8 cellular contexts compared by ENCODE assay signal in the genomic region with DNA sequence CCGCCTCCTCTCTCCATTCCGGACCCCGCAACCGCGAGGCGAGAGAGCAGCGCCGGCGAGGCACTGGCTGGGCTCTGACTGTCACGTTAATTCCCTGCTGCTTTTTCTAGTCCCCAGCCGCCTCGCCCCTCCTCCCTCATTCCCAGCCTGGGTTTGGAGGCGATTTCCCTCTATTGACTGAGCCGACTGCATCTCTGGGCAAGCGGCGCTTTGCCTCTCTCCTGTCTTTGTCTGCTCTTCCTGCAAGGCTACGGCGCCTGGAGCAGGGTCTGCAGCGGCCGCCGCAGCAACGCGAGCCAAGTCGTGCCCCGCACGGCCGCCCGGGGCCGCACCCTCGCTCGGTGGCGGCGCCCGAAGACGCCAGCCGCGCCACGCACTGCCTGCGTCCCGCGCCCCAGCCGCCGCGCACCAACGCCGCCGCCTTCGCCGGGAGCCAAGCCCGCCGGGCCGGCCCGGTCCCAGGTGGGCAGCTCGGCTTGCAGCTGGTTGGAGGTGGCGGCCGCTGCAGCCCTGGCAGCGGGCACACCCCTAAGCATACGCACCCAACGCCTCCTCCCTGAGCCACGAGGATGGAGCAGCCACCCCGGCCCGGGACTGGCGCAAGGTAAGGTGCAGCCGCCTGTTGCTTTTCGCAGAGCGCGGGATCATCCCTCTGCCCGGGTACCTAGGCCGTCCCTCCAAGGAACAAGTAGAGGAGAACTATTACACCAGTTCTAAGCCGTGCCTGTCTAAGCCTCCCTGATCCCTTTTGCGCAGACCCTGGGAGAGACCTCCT. TPM values are rescaled to one million over a fixed set of nuclear protein-coding genes. Genes with fewer than 3 reads are reported as not detected.
DNase-seq lines count a peak whose midpoint lies in the region; ATAC-seq and TF ChIP-seq lines count a peak whose summit lies in the region.

Gene LRRC3B (plus strand): TSS at position 139 of the 775 bp plus-strand sequence. CDS start 86,901 bp downstream, outside the sequence.

- peak within 1 kb of the TSS; percentile 94 for H3K4me2 ChIP-seq in H9 (ENCODE audit: insufficient read depth, insufficient read length, low read length)
- H3K4me2 ChIP-seq in OCI-LY7 (ENCODE audit: low read length): no peak within 1 kb of the TSS

- H3K27me3 Mint-ChIP-seq in H9 (ENCODE audit: low read depth): peaks cover 88% of the 10 kb centered on the region

- no peaks in the 10 kb centered on the region; a peak in 1 of 7 replicates for H3K36me3 Mint-ChIP-seq in H9 (ENCODE audit: insufficient read depth in 1 of 3, low read depth in 3 of 3)

- no peak within 1 kb of the TSS for H3K23ac ChIP-seq in H9 (ENCODE audit: insufficient read length, low read depth, low read length)

- H3K18ac ChIP-seq in H9 (ENCODE audit: insufficient read length, low read depth, low read length): no peak within 1 kb of the TSS

- no peak within 1 kb of the TSS for H3K27ac ChIP-seq in H9 (ENCODE audit: insufficient read length, low read depth, low read length)
- H3K27ac ChIP-seq in skeletal muscle tissue (ENCODE audit: low read depth, low read length): peak within 1 kb of the TSS; percentile 37
- no peak within 1 kb of the TSS for H3K27ac ChIP-seq in OCI-LY7 (ENCODE audit: low read depth, low read length, poor library complexity, severe bottlenecking)

- no peak within 1 kb of the TSS for H2BK5ac ChIP-seq in H9 (ENCODE audit: insufficient read length, low read length)

- BruUV-seq in OCI-LY7 (replicated peaks; lab: Mats Ljungman, UMichigan): no TSS peak

- H2AK5ac ChIP-seq in H9 (ENCODE audit: insufficient read length, low read length): no peak within 1 kb of the TSS

- H4K20me1 ChIP-seq in H9 (ENCODE audit: control insufficient read depth, insufficient read depth, insufficient read length) (no peaks in the 10 kb centered on the region), OCI-LY7 (ENCODE audit: insufficient read depth, low read length) (no peaks in the 10 kb centered on the region)

- no CpG with 5 or more reads among the region's 71 CpGs for WGBS in H9 (ENCODE audit: extremely low coverage, insufficient read length, low lambda C conversion rate)

- H3K9ac ChIP-seq in H9 (ENCODE audit: extremely low read depth, insufficient read length, low read length) (no peak within 1 kb of the TSS), skeletal muscle tissue (ENCODE audit: low read depth in 1 of 3, low read length in 3 of 3) (peak within 1 kb of the TSS; percentile 41 to 72 (median 52))

- H3T11ph ChIP-seq in H9 (ENCODE audit: low read length): no peak within 1 kb of the TSS

- H4K5ac ChIP-seq in H9 (ENCODE audit: insufficient read length, low read depth, low read length): no peak within 1 kb of the TSS

- no peak within 1 kb of the TSS for H3K56ac ChIP-seq in H9 (ENCODE audit: insufficient read length, low read depth, low read length)

- no peaks in the 10 kb centered on the region for H3K9me3 ChIP-seq in H9 (ENCODE audit: control insufficient read depth, low read depth, low read length)
- H3K9me3 ChIP-seq in skeletal muscle tissue (ENCODE audit: control insufficient read depth in 3 of 3, low read length in 3 of 3): no peaks in the 10 kb centered on the region
- no peaks in the 10 kb centered on the region for H3K9me3 ChIP-seq in OCI-LY7 (ENCODE audit: low read length)

- H2AFZ ChIP-seq in H9 (ENCODE audit: low read length) (no peak within 1 kb of the TSS), OCI-LY7 (ENCODE audit: low read length) (no peak within 1 kb of the TSS)

- intact Hi-C loops in OCI-LY7 (cut with micrococcal nuclease; ENCODE audit: unreplicated experiment): no loop called here

- H3K79me2 ChIP-seq in H9 (ENCODE audit: insufficient read depth, low read length): no peaks in the 10 kb centered on the region
- no peaks in the 10 kb centered on the region for H3K79me2 ChIP-seq in OCI-LY7 (ENCODE audit: insufficient read depth, low read depth, low read length)

- CTCF ChIA-PET in OCI-LY7 (lab: Charles Lee; ENCODE audit: unreplicated experiment): no interaction called here

- no peak within 1 kb of the TSS for H3K4ac ChIP-seq in H9 (ENCODE audit: low read depth, low read length)

- H3K4me1 Mint-ChIP-seq in H9: peaks cover 26 to 32% of the 10 kb centered on the region in 2 experiments

- H4K8ac ChIP-seq in H9 (replicated peaks; ENCODE audit: insufficient read length, low read depth, low read length): no peak within 1 kb of the TSS

- H3K4me1 ChIP-seq in H9 (ENCODE audit: insufficient read depth, low read length): peaks cover 2% of the 10 kb centered on the region; the same call in 1 of the 2 replicates
- H3K4me1 ChIP-seq in skeletal muscle tissue (ENCODE audit: control insufficient read depth in 3 of 3, insufficient read depth in 3 of 3, low read length in 3 of 3): peaks cover 14 to 28% (median 19%) of the 10 kb centered on the region in 3 donors
- no peaks in the 10 kb centered on the region for H3K4me1 ChIP-seq in OCI-LY7 (ENCODE audit: insufficient read depth, low read length, poor library complexity, severe bottlenecking)

- peak; percentile 80 for DNase-seq in H9
- no peak for DNase-seq in astrocyte of the cerebellum (ENCODE audit: low read depth)
- DNase-seq in kidney epithelial cell (ENCODE audit: low read depth): no peak
- no peak for DNase-seq in OCI-LY7 (ENCODE audit: low spot score)
- DNase-seq in H4 (ENCODE audit: low spot score): no peak
- DNase-seq in HuH-7 (ENCODE audit: low spot score): no peak

- H3K4me3 ChIP-seq in astrocyte of the cerebellum (ENCODE audit: low read depth, low read length): peak within 1 kb of the TSS; percentile 20
- H3K4me3 ChIP-seq in kidney epithelial cell (ENCODE audit: low read depth, low read length): peak within 1 kb of the TSS; percentile 26
- peak within 1 kb of the TSS; percentile 64 to 83 (median 67) for H3K4me3 ChIP-seq in skeletal muscle tissue (ENCODE audit: low read length in 3 of 3)
- no peak within 1 kb of the TSS for H3K4me3 ChIP-seq in OCI-LY7 (ENCODE audit: low read depth, low read length, poor library complexity, severe bottlenecking)

- H4K91ac ChIP-seq in H9 (ENCODE audit: insufficient read length, low read depth, low read length): no peak within 1 kb of the TSS

- H3K36me3 ChIP-seq in kidney epithelial cell (ENCODE audit: control insufficient read depth, insufficient read depth, low read length) (no peaks in the 10 kb centered on the region), skeletal muscle tissue (ENCODE audit: control insufficient read depth in 3 of 3, insufficient read depth in 3 of 3, low read length in 3 of 3) (no peaks in the 10 kb centered on the region), OCI-LY7 (ENCODE audit: insufficient read depth, low read length) (no peaks in the 10 kb centered on the region)

- no peaks in the 10 kb centered on the region for H3K9me3 Mint-ChIP-seq in H9

- no peak for ATAC-seq in HG03378 (IDR thresholded peaks at IDR 0.05; ENCODE audit: unreplicated experiment)

- H2BK120ac ChIP-seq in H9 (ENCODE audit: low read depth, low read length, poor library complexity, severe bottlenecking): no peak within 1 kb of the TSS

- peaks cover 29% of the 10 kb centered on the region for H3K23me2 ChIP-seq in H9 (ENCODE audit: insufficient read length, low read depth, low read length, poor library complexity, severe bottlenecking)

- peak within 1 kb of the TSS in 1 of 3 experiments; percentile 72; a peak in 1 of 7 replicates for H3K27ac Mint-ChIP-seq in H9

- H3K27me3 ChIP-seq in H9 (ENCODE audit: insufficient read depth, low read length) (peaks cover 45% of the 10 kb centered on the region), kidney epithelial cell (ENCODE audit: control insufficient read depth, insufficient read depth, low read length) (peaks cover 40% of the 10 kb centered on the region), skeletal muscle tissue (ENCODE audit: control insufficient read depth in 3 of 3, insufficient read depth in 3 of 3, low read length in 3 of 3) (peaks cover 0 to 25% (median 23%) of the 10 kb centered on the region in 3 donors)

- no peak within 1 kb of the TSS for H3K14ac ChIP-seq in H9 (ENCODE audit: insufficient read depth, low read length)

- H3K9me2 ChIP-seq in OCI-LY7 (ENCODE audit: insufficient read depth, low read length): no peaks in the 10 kb centered on the region

- no peak within 1 kb of the TSS for H2BK20ac ChIP-seq in H9 (ENCODE audit: low read depth, low read length, poor library complexity, severe bottlenecking)

- POLR2A ChIA-PET in OCI-LY7 (lab: Charles Lee): no interaction called here

- H2BK15ac ChIP-seq in H9 (ENCODE audit: low read depth, low read length): no peak within 1 kb of the TSS

- H2BK12ac ChIP-seq in H9 (ENCODE audit: insufficient read length, low read depth, low read length): no peak within 1 kb of the TSS

- TF ChIP-seq CTCF in H9 (conservative IDR thresholded peaks at IDR 0.05) (no peak), astrocyte of the cerebellum (IDR thresholded peaks at IDR 0.05; ENCODE audit: low read depth, low read length, missing control alignments) (no peak), kidney epithelial cell (IDR thresholded peaks at IDR 0.05; ENCODE audit: insufficient read depth, low read length, poor library complexity, severe bottlenecking) (no peak), OCI-LY7 (conservative IDR thresholded peaks at IDR 0.05; ENCODE audit: low read length) (no peak)

- peak within 1 kb of the TSS; percentile 74 to 92 for H3K4me3 Mint-ChIP-seq in H9

- H3K79me1 ChIP-seq in H9 (ENCODE audit: insufficient read depth, low read depth, low read length, poor library complexity, severe bottlenecking): no peaks in the 10 kb centered on the region

- in situ Hi-C loops in astrocyte of the cerebellum (cut with HindIII; ENCODE audit: low sequenced_read_pairs): no loop called here

RNA-seq across cellular contexts. Expression of gene LRRC3B, which starts in this region (rescaled TPM):
- total RNA-seq in H9 (2021) (0.31 and 0.35 TPM in 2 replicates), kidney epithelial cell (not detected in 2 replicates), skeletal muscle tissue (7.8 TPM), OCI-LY7 (2022) (not detected in 2 replicates)
- 0.03 TPM in 1 of 2 replicates, not detected in the other for total RNA-seq in OCI-LY7 (2014; rRNA removed; shearing (Covaris generic))
- total RNA-seq in H4 (2014; rRNA removed; shearing (Covaris generic)): not detected in 2 replicates

Comparison
In these comparisons a context has a peak if more than half of its experiments do, and no peak if none do; other contexts are left out.
1. Peak in DNase-seq and H3K4me2 ChIP-seq in H9; RNA of the gene not detected or under 1 TPM.